17 cellular contexts compared by ENCODE assay signal in the genomic region with DNA sequence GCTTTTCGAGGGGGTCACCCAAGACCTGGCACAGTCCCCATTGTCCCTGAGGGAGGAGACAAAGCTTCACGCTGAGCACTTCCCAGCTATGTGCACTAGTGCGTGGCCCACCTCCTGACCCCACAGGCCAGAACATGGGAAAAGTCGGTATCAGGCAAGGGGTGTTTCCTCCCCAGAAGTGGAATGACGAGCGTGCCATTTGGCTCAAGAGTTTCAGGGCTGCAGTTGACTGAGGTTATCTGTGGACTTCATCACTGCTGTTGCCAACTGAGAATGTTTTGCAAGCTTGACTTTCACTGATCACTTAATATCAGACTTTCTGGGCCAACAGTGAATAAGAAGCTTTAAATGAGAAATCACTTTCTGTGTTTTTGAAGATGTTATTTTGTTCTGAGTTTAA.
"Had no signal": no experiment of that assay in that cellular context is flagged by ENCODE, and none has a peak within 500 bp of the region (broad histone marks: within the 10 kb centered on the region; RNA-seq: fewer than 3 reads in every experiment).

No MANE protein-coding gene starts in this region.

- ATAC-seq: activated naive CD4-positive, alpha-beta T cell treated with anti-CD3 and anti-CD28 coated beads, Interleukin-2, amount 50 U/mL, for 72 hours; body of pancreas; left lung; stimulated activated naive CD8-positive, alpha-beta T cell treated with anti-CD3 and anti-CD28 coated beads, Interleukin-15, amount 100 ng/mL, for 72 hours; WTC11 had no signal

- DNase-seq: activated CD4-positive, alpha-beta T cell treated with anti-CD3 and anti-CD28 coated beads, Interleukin-2, amount 10 ng/mL, durations not matched to agents 7 days and 5 days; activated effector memory CD4-positive, alpha-beta T cell treated with anti-CD3 and anti-CD28 coated beads, Interleukin-2, amount 50 U/mL, for 16 hours; activated T-cell treated with anti-CD3 and anti-CD28 coated beads, Interleukin-2, amount 50 U/mL, for 24 hours; amniotic stem cell; body of pancreas; erythroblast; immature natural killer cell; stimulated activated CD4-positive, alpha-beta T cell treated with anti-CD3 and anti-CD28 coated beads, Interleukin-4, amount 100 ng/mL, for 4 hours; stimulated activated naive CD8-positive, alpha-beta T cell treated with anti-CD3 and anti-CD28 coated beads, Interleukin-15, amount 100 ng/mL, for 72 hours; T1000 had no signal

- H3K9me3 Mint-ChIP-seq: activated T-cell treated with anti-CD3 and anti-CD28 coated beads, Interleukin-2, amount 50 U/mL, for 24 hours; dendritic cell treated with granulocyte-macrophage colony-stimulating factor and Interleukin-4, amounts not matched to agents 40 ng/mL and 50 ng/mL, for 4 days; immature natural killer cell; stimulated activated naive CD8-positive, alpha-beta T cell treated with anti-CD3 and anti-CD28 coated beads, Interleukin-15, amount 100 ng/mL, for 72 hours had no signal

- H3K4me3 ChIP-seq: body of pancreas, left lung had no signal

- FAIRE-seq: urothelium cell line had no signal

- H3K4me1 Mint-ChIP-seq: activated CD4-positive, alpha-beta T cell treated with anti-CD3 and anti-CD28 coated beads, Interleukin-2, amount 10 ng/mL, durations not matched to agents 7 days and 5 days; immature natural killer cell had no signal

- H3K27me3 ChIP-seq: body of pancreas, left lung had no signal

- H3K4me3 Mint-ChIP-seq: activated CD4-positive, alpha-beta T cell treated with anti-CD3 and anti-CD28 coated beads, Interleukin-2, amount 10 ng/mL, durations not matched to agents 7 days and 5 days; activated T-cell treated with anti-CD3 and anti-CD28 coated beads, Interleukin-2, amount 50 U/mL, for 24 hours; dendritic cell treated with granulocyte-macrophage colony-stimulating factor and Interleukin-4, amounts not matched to agents 40 ng/mL and 50 ng/mL, for 4 days; immature natural killer cell; stimulated activated naive CD8-positive, alpha-beta T cell treated with anti-CD3 and anti-CD28 coated beads, Interleukin-15, amount 100 ng/mL, for 72 hours; WTC11 had no signal

- H3K27ac ChIP-seq: body of pancreas, left lung, neutrophil had no signal

- H3K27me3 Mint-ChIP-seq: progenitor cell of endocrine pancreas had no signal

- H3K36me3 Mint-ChIP-seq: activated naive CD4-positive, alpha-beta T cell treated with anti-CD3 and anti-CD28 coated beads, Interleukin-2, amount 50 U/mL, for 72 hours; immature natural killer cell had no signal

- H3K9me3 ChIP-seq: body of pancreas, left lung, neutrophil had no signal

- H3K27ac Mint-ChIP-seq: activated CD4-positive, alpha-beta T cell treated with anti-CD3 and anti-CD28 coated beads, Interleukin-2, amount 10 ng/mL, durations not matched to agents 7 days and 5 days; activated naive CD4-positive, alpha-beta T cell treated with anti-CD3 and anti-CD28 coated beads, Interleukin-2, amount 50 U/mL, for 72 hours; activated T-cell treated with anti-CD3 and anti-CD28 coated beads, Interleukin-2, amount 50 U/mL, for 24 hours; dendritic cell treated with granulocyte-macrophage colony-stimulating factor and Interleukin-4, amounts not matched to agents 40 ng/mL and 50 ng/mL, for 4 days; immature natural killer cell; stimulated activated naive CD8-positive, alpha-beta T cell treated with anti-CD3 and anti-CD28 coated beads, Interleukin-15, amount 100 ng/mL, for 72 hours; WTC11 had no signal

- H3K36me3 ChIP-seq: left lung, neutrophil had no signal
